ENCODE assay signal across 26 cellular contexts in the genomic region with DNA sequence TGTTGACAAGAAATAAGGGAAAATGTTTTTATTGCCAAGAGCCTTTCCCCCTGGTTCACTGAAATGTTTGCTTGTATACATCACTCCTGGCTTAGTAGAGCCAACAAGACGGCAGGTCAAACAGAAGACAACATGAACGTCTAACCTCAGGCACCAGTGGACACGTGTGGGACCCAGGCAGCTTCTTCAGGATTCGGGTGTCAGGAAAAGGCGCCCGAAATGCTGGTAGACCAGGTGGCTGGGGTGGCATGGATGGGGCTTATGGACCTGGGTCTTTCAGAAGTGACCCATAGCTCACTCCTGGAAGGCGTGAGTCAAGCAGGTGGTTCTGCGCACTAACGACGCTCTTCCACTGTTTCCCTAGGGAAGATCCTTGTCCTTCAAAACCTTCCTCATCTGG. TPM values are rescaled to one million over a fixed set of nuclear protein-coding genes. Genes with fewer than 3 reads are reported as not detected.
DNase-seq lines count a peak whose midpoint lies in the region; ATAC-seq and TF ChIP-seq lines count a peak whose summit lies in the region.
"Had no signal": no experiment of that assay in that cellular context is flagged by ENCODE, and none has a peak within 500 bp of the region (broad histone marks: within the 10 kb centered on the region; RNA-seq: fewer than 3 reads in every experiment).

No MANE protein-coding gene starts in this region.

- TF ChIP-seq CTCF in CD4-positive, alpha-beta T cell (IDR thresholded peaks at IDR 0.05) = no peak
- TF ChIP-seq CTCF in dorsolateral prefrontal cortex (IDR thresholded peaks at IDR 0.05 in 54 of 56, conservative IDR thresholded peaks at IDR 0.05 in 2 of 56; ENCODE audit: low read depth in 1 of 56, partially characterized antibody in 56 of 56) = no peak

- CTCF ChIA-PET in activated CD4-positive, alpha-beta T cell treated with anti-CD3 and anti-CD28 coated beads for 36 hours (lab: Charles Lee) = no interaction called here
- CTCF ChIA-PET in CD4-positive, alpha-beta T cell (lab: Charles Lee) = no interaction called here

- DNase-seq in activated CD4-positive, alpha-beta T cell treated with anti-CD3 and anti-CD28 coated beads for 36 hours = no peak
- DNase-seq in activated CD4-positive, alpha-beta T cell treated with anti-CD3 and anti-CD28 coated beads for 1 hour = no peak
- no peak for DNase-seq in CD4-positive, alpha-beta T cell
- DNase-seq in dorsolateral prefrontal cortex (peak in 1 of 10 donors; percentile 26), substantia nigra (lab: John Stamatoyannopoulos, UW) (no peak), NCI-H345 treated with DMSO at 0.1 percent for 48 hours (lab: John Stamatoyannopoulos, UW; ENCODE audit: unreplicated experiment) (no peak), T1000 (lab: John Stamatoyannopoulos, UW) (no peak)
- DNase-seq: Calu3, DMS79 treated with DMSO at 0.1 percent for 48 hours, GF-D8, MV-4-11, NCI-H1105 treated with DMSO at 0.1 percent for 48 hours, NCI-H146, NCI-H1930, NCI-H446 treated with DMSO at 0.1 percent for 48 hours, NCI-H526, NCI-H82, PC-9, Right ventricle myocardium superior had no signal

- no peaks in the 10 kb centered on the region for H3K27me3 ChIP-seq in CD4-positive, alpha-beta T cell (ENCODE audit: control insufficient read depth, insufficient read depth, low read length)
- no peaks in the 10 kb centered on the region for H3K27me3 ChIP-seq in dorsolateral prefrontal cortex

- POLR2A ChIA-PET in activated CD4-positive, alpha-beta T cell treated with anti-CD3 and anti-CD28 coated beads for 36 hours (lab: Charles Lee) = no interaction called here
- POLR2A ChIA-PET in CD4-positive, alpha-beta T cell (lab: Charles Lee) = no interaction called here

- intact Hi-C loops in activated CD4-positive, alpha-beta T cell treated with anti-CD3 and anti-CD28 coated beads for 36 hours (cut with DNase I, micrococcal nuclease) = no loop called here
- intact Hi-C loops in CD4-positive, alpha-beta T cell (cut with DNase I, micrococcal nuclease) = loop anchor here in 1 of 2 experiments (10.0 kb wide), 1 partner anchor 662 kb away; the partner anchor contains the start of gene RBFA
- intact Hi-C loops in dorsolateral prefrontal cortex (cut with DNase I) = loop anchor here in 1 of 2 donors (5.0 kb wide), 1 partner anchor 300 kb away; no protein-coding TSS in a partner anchor

- no peak overlapping the region for H3K4me3 ChIP-seq in dorsolateral prefrontal cortex
- H3K4me3 ChIP-seq: K562, PC-9 had no signal

- H3K4me3 Mint-ChIP-seq in activated CD4-positive, alpha-beta T cell treated with anti-CD3 and anti-CD28 coated beads for 36 hours = no peak overlapping the region
- no peak overlapping the region for H3K4me3 Mint-ChIP-seq in CD4-positive, alpha-beta T cell
- H3K4me3 Mint-ChIP-seq: B cell had no signal

- no peaks in the 10 kb centered on the region for H3K27me3 Mint-ChIP-seq in activated CD4-positive, alpha-beta T cell treated with anti-CD3 and anti-CD28 coated beads for 36 hours
- H3K27me3 Mint-ChIP-seq in CD4-positive, alpha-beta T cell = no peaks in the 10 kb centered on the region
- H3K27me3 Mint-ChIP-seq: B cell had no signal

- H3K27ac ChIP-seq in CD4-positive, alpha-beta T cell (ENCODE audit: low read depth, low read length) = no peak overlapping the region
- H3K27ac ChIP-seq in dorsolateral prefrontal cortex (peak overlapping the region in 45 of 59 donors; percentile 1 to 87 (median 60)), substantia nigra (ENCODE audit: low read depth, low read length, poor library complexity, severe bottlenecking) (peak overlapping the region; percentile 29)
- H3K27ac ChIP-seq: 22Rv1, C4-2B, PC-9 had no signal

- peaks cover 2% of the 10 kb centered on the region for H3K36me3 Mint-ChIP-seq in activated CD4-positive, alpha-beta T cell treated with anti-CD3 and anti-CD28 coated beads for 36 hours (ENCODE audit: low read depth)
- H3K36me3 Mint-ChIP-seq in CD4-positive, alpha-beta T cell (ENCODE audit: low read depth) = peaks cover 35% of the 10 kb centered on the region

- no peaks in the 10 kb centered on the region for H3K9me3 Mint-ChIP-seq in activated CD4-positive, alpha-beta T cell treated with anti-CD3 and anti-CD28 coated beads for 36 hours (ENCODE audit: low read depth)
- no peaks in the 10 kb centered on the region for H3K9me3 Mint-ChIP-seq in CD4-positive, alpha-beta T cell

- H3K27ac Mint-ChIP-seq in activated CD4-positive, alpha-beta T cell treated with anti-CD3 and anti-CD28 coated beads for 36 hours = peak overlapping the region; percentile 37
- H3K27ac Mint-ChIP-seq in CD4-positive, alpha-beta T cell = peak overlapping the region; percentile 3
- H3K27ac Mint-ChIP-seq: B cell had no signal

- no peaks in the 10 kb centered on the region for H3K9me3 ChIP-seq in CD4-positive, alpha-beta T cell (ENCODE audit: control insufficient read depth, low read length)

- H3K4me1 Mint-ChIP-seq in activated CD4-positive, alpha-beta T cell treated with anti-CD3 and anti-CD28 coated beads for 36 hours = peaks cover 25% of the 10 kb centered on the region
- peaks cover 31% of the 10 kb centered on the region for H3K4me1 Mint-ChIP-seq in CD4-positive, alpha-beta T cell (ENCODE audit: low read depth)

- ATAC-seq in activated CD4-positive, alpha-beta T cell treated with anti-CD3 and anti-CD28 coated beads for 36 hours = no peak
- ATAC-seq in CD4-positive, alpha-beta T cell (ENCODE audit: poor library complexity) = no peak
- no peak for ATAC-seq in GM18870 (IDR thresholded peaks at IDR 0.05; ENCODE audit: unreplicated experiment)
- ATAC-seq: HepG2, K562 had no signal

RNA-seq across cellular contexts. Expression of gene NFATC1, which starts 23.3 kb away (rescaled TPM):
- 100 to 1,000 TPM in 1 of 2 experiments, 10 to 100 TPM in 1; 96.0 to 104 TPM for total RNA-seq in activated CD4-positive, alpha-beta T cell treated with anti-CD3 and anti-CD28 coated beads for 36 hours
- 100 to 1,000 TPM; 107 to 113 TPM for total RNA-seq in CD4-positive, alpha-beta T cell
- total RNA-seq in dorsolateral prefrontal cortex = 10 to 100 TPM in 17 of 120 experiments, 1 to 10 TPM in 103; 1.9 to 17.4 (median 6.1) TPM
- total RNA-seq: HepG2, RPMI7951 had no signal

Comparison
In these comparisons a context has a peak if more than half of its experiments do, and no peak if none do; other contexts are left out.
1. RNA of gene NFATC1, which starts 23.3 kb away (total RNA-seq): 107 to 113 TPM in CD4-positive, alpha-beta T cell and 96.0 to 104 TPM in activated CD4-positive, alpha-beta T cell treated with anti-CD3 and anti-CD28 coated beads for 36 hours; 1.9 to 17.4 TPM in dorsolateral prefrontal cortex; every median in the first group is over 4 times any median in the second.